19 cellular contexts compared by ENCODE assay signal in genomic region chr10:107341281-107341680, GRCh38.
DNase-seq lines count a peak whose midpoint lies in the region; ATAC-seq, FAIRE-seq and TF ChIP-seq lines count a peak whose summit lies in the region.
"Had no signal": no experiment of that assay in that cellular context is flagged by ENCODE, and none has a peak within 500 bp of the region (broad histone marks: within the 10 kb centered on the region; RNA-seq: fewer than 3 reads in every experiment).

No MANE protein-coding gene starts in this region.

- no peaks in the 10 kb centered on the region for H3K79me2 ChIP-seq in H1 (ENCODE audit: control insufficient read depth in 1 of 2, insufficient read depth in 2 of 2, low read length in 2 of 2)

- H2BK120ac ChIP-seq in H1 (replicated peaks; ENCODE audit: low read depth, low read length), result no peak overlapping the region

- H3K36me3 ChIP-seq in H1 (ENCODE audit: control insufficient read depth in 2 of 4, insufficient read depth in 4 of 4, low read length in 3 of 4) (no peaks in the 10 kb centered on the region), kidney (ENCODE audit: control insufficient read depth in 1 of 2, insufficient read depth in 2 of 2, low read length in 2 of 2) (no peaks in the 10 kb centered on the region)
- H3K36me3 ChIP-seq: HAP-1 had no signal

- TF ChIP-seq RAD21 in H1 (IDR thresholded peaks at IDR 0.05 in 1 of 2, conservative IDR thresholded peaks at IDR 0.05 in 1 of 2; ENCODE audit: low read depth in 2 of 2, low read length in 2 of 2), result no peak

- no peak for FAIRE-seq in H1 (lab: Jason Lieb, UNC)
- no peak for FAIRE-seq in kidney (lab: Jason Lieb, UNC)
- FAIRE-seq: A204.1, G401.6, GM12891 had no signal

- H3K9me3 ChIP-seq in H1 (ENCODE audit: insufficient read depth in 2 of 2, low read depth in 1 of 2, low read length in 1 of 2), result no peaks in the 10 kb centered on the region; a peak in 1 of 4 replicates
- no peaks in the 10 kb centered on the region for H3K9me3 ChIP-seq in kidney (ENCODE audit: control insufficient read depth in 1 of 2, low read length in 2 of 2)
- H3K9me3 ChIP-seq: HAP-1 had no signal

- H3K36me3 Mint-ChIP-seq in activated T-cell treated with anti-CD3 and anti-CD28 coated beads, Interleukin-2, amount 50 U/mL, for 72 hours (ENCODE audit: insufficient read depth in 2 of 2), result no peaks in the 10 kb centered on the region

- TF ChIP-seq EP300 in H1 (IDR thresholded peaks at IDR 0.05; ENCODE audit: borderline replicate concordance in 1 of 2, low read depth in 2 of 2, low read length in 2 of 2), result no peak

- no peak overlapping the region for H2BK15ac ChIP-seq in H1 (ENCODE audit: low read length)

- no peaks in the 10 kb centered on the region for H3K79me1 ChIP-seq in H1 (ENCODE audit: low read depth, low read length)

- no peak overlapping the region for H3K4ac ChIP-seq in H1 (replicated peaks; ENCODE audit: insufficient read length, low read depth, low read length)

- no peak overlapping the region for H2BK20ac ChIP-seq in H1 (ENCODE audit: low read length)

- H2BK5ac ChIP-seq in H1 (ENCODE audit: low read depth, low read length), result no peak overlapping the region

- WGBS in H1 (ENCODE audit: extremely low coverage in 1 of 2, insufficient coverage in 1 of 2, insufficient read length in 1 of 2, insufficient replicate concordance in 2 of 2, low coverage in 1 of 2, low lambda C conversion rate in 2 of 2, missing lambda C conversion rate in 1 of 2), 2 experiments, result 95% methylated on average over 3 of the region's 4 CpGs; no CpG with 5 or more reads in 1 of the 2 experiments

- H4K91ac ChIP-seq in H1 (replicated peaks; ENCODE audit: insufficient read length, low read length), result no peak overlapping the region

- no peak overlapping the region for H3K14ac ChIP-seq in H1 (ENCODE audit: insufficient read length)

- H3K23ac ChIP-seq in H1 (ENCODE audit: insufficient read length), result no peak overlapping the region

- H3K4me3 ChIP-seq in H1 (ENCODE audit: extremely low read depth in 1 of 4, insufficient read depth in 2 of 4, low read depth in 3 of 4, low read length in 4 of 4), result no peak overlapping the region
- H3K4me3 ChIP-seq in kidney (ENCODE audit: low read length in 2 of 2), result no peak overlapping the region
- H3K4me3 ChIP-seq: HAP-1 had no signal

- no peak overlapping the region for H3K27ac Mint-ChIP-seq in activated T-cell treated with anti-CD3 and anti-CD28 coated beads, Interleukin-2, amount 50 U/mL, for 72 hours
- H3K27ac Mint-ChIP-seq: B cell; CD4-positive, alpha-beta T cell; HFFc6 had no signal

- H3K4me1 ChIP-seq in H1 (replicated peaks in 1 of 4; ENCODE audit: control insufficient read depth in 3 of 4, insufficient read depth in 4 of 4, low read length in 3 of 4) (no peaks in the 10 kb centered on the region), kidney (ENCODE audit: control insufficient read depth in 1 of 2, insufficient read depth in 1 of 2, low read depth in 1 of 2, low read length in 2 of 2) (no peaks in the 10 kb centered on the region)
- H3K4me1 ChIP-seq: HAP-1 had no signal

- no peak overlapping the region for H3K4me2 ChIP-seq in H1 (ENCODE audit: insufficient read depth in 1 of 2, low read depth in 2 of 2, low read length in 2 of 2)

- H2AK5ac ChIP-seq in H1 (ENCODE audit: low read depth, low read length), result no peak overlapping the region

- intact Hi-C loops in kidney (cut with DNase I), result no loop called here

- H3K9ac ChIP-seq in H1 (replicated peaks in 1 of 4; ENCODE audit: extremely low read depth in 1 of 4, low read depth in 3 of 4, low read length in 3 of 4), result no peak overlapping the region
- no peak overlapping the region for H3K9ac ChIP-seq in kidney (ENCODE audit: low read length in 2 of 2)

- H3K4me1 Mint-ChIP-seq in activated T-cell treated with anti-CD3 and anti-CD28 coated beads, Interleukin-2, amount 50 U/mL, for 72 hours (ENCODE audit: low read depth), result no peaks in the 10 kb centered on the region
- H3K4me1 Mint-ChIP-seq: B cell had no signal

- CTCF ChIA-PET in H1 (lab: Charles Lee; ENCODE audit: partially characterized antibody), result no interaction called here

- peaks cover 5 to 6% of the 10 kb centered on the region in 2 donors for H3K9me3 Mint-ChIP-seq in activated T-cell treated with anti-CD3 and anti-CD28 coated beads, Interleukin-2, amount 50 U/mL, for 72 hours

- no peak overlapping the region for H4K5ac ChIP-seq in H1 (ENCODE audit: insufficient read length, low read depth, low read length)

- no peak overlapping the region for H3K18ac ChIP-seq in H1 (ENCODE audit: extremely low read depth, low read length)

- no peak overlapping the region for H3K4me3 Mint-ChIP-seq in activated T-cell treated with anti-CD3 and anti-CD28 coated beads, Interleukin-2, amount 50 U/mL, for 72 hours
- H3K4me3 Mint-ChIP-seq: B cell; CD4-positive, alpha-beta T cell; HFFc6 had no signal

- H4K8ac ChIP-seq in H1 (ENCODE audit: extremely low read depth, insufficient read depth, low read length), result no peak overlapping the region

- TF ChIP-seq CTCF in H1 (IDR thresholded peaks at IDR 0.05; ENCODE audit: control extremely low read depth in 1 of 3, insufficient read depth in 1 of 3, low read depth in 1 of 3, low read length in 3 of 3) (no peak), kidney (IDR thresholded peaks at IDR 0.05; ENCODE audit: borderline replicate concordance, extremely low read depth, insufficient read depth) (no peak)

- POLR2A ChIA-PET in H1 (lab: Charles Lee; ENCODE audit: partially characterized antibody), result no interaction called here

- no peaks in the 10 kb centered on the region for H3K27me3 ChIP-seq in H1 (replicated peaks in 1 of 4; ENCODE audit: control insufficient read depth in 3 of 4, extremely low read depth in 1 of 4, insufficient read depth in 3 of 4, low read length in 3 of 4)

- no peak overlapping the region for H3K56ac ChIP-seq in H1 (replicated peaks; ENCODE audit: insufficient read length, low read depth, low read length)

- no peak for ATAC-seq in activated T-cell treated with anti-CD3 and anti-CD28 coated beads, Interleukin-2, amount 50 U/mL, for 72 hours (replicated peaks in 1 of 2)

- TF ChIP-seq POLR2A in H1 (IDR thresholded peaks at IDR 0.05; ENCODE audit: control extremely low read depth in 1 of 2, low read depth in 2 of 2, low read length in 2 of 2), result no peak

- H3K23me2 ChIP-seq in H1 (ENCODE audit: low read depth, low read length), result no peaks in the 10 kb centered on the region

- peak overlapping the region; percentile 85 for H2AFZ ChIP-seq in H1 (ENCODE audit: low read length)

- H2BK12ac ChIP-seq in H1 (ENCODE audit: low read depth, low read length), result no peak overlapping the region

- H3K27me3 Mint-ChIP-seq in activated T-cell treated with anti-CD3 and anti-CD28 coated beads, Interleukin-2, amount 50 U/mL, for 72 hours (ENCODE audit: low read depth), result no peaks in the 10 kb centered on the region
- H3K27me3 Mint-ChIP-seq: B cell; CD4-positive, alpha-beta T cell had no signal

- no peaks in the 10 kb centered on the region for H4K20me1 ChIP-seq in H1 (replicated peaks in 1 of 2; ENCODE audit: control insufficient read depth in 1 of 2, insufficient read depth in 2 of 2, low read length in 2 of 2)

- H3K27ac ChIP-seq in H1 (ENCODE audit: low read depth, low read length), result no peak overlapping the region
- no peak overlapping the region for H3K27ac ChIP-seq in kidney (ENCODE audit: low read depth in 2 of 2, low read length in 2 of 2)

- peak; percentile 67 for DNase-seq in ELR (ENCODE audit: low read depth)
- peak; percentile 1 for DNase-seq in M059J (ENCODE audit: low read depth)
- DNase-seq in H1 (ENCODE audit: low read depth in 1 of 2, low spot score in 2 of 2), result no peak
- DNase-seq in kidney tubule cell (ENCODE audit: low spot score), result peak; percentile 38
- DNase-seq in NCI-H2196 (lab: John Stamatoyannopoulos, UW; ENCODE audit: unreplicated experiment), result no peak
- DNase-seq in kidney, result no peak
- DNase-seq in activated gamma-delta T cell treated with Interleukin-2 at 50 U/mL for 16 hours, result no peak
- no peak for DNase-seq in activated T-cell treated with anti-CD3 and anti-CD28 coated beads, Interleukin-2, amount 50 U/mL, for 72 hours
- DNase-seq: C1 segment of cervical spinal cord; CD4-positive, alpha-beta T cell; DMS79; GOT3; HFFc6; IMR-90 had no signal

TF ChIP-seq in H1, 55 proteins besides CTCF, POLR2A, EP300 and RAD21 (continues in another document):
- TF ChIP-seq CTBP2 (IDR thresholded peaks at IDR 0.05; ENCODE audit: borderline replicate concordance, insufficient read depth, insufficient read length, low read length), result no peak
- no peak for TF ChIP-seq CBX5 (IDR thresholded peaks at IDR 0.05; ENCODE audit: low read depth, low read length)
- TF ChIP-seq NRF1 (IDR thresholded peaks at IDR 0.05; ENCODE audit: low read depth, low read length), result no peak
- TF ChIP-seq POLR2AphosphoS5 (IDR thresholded peaks at IDR 0.05; ENCODE audit: low read depth, low read length), result no peak
- TF ChIP-seq BRCA1 (IDR thresholded peaks at IDR 0.05; ENCODE audit: low read depth, low read length), result no peak
- TF ChIP-seq SP1 (IDR thresholded peaks at IDR 0.05; ENCODE audit: low read depth, low read length), result no peak
- no peak for TF ChIP-seq CBX8 (IDR thresholded peaks at IDR 0.05; ENCODE audit: borderline replicate concordance, low read depth, low read length)
- TF ChIP-seq NANOG (IDR thresholded peaks at IDR 0.05; ENCODE audit: insufficient read depth, low read depth, low read length, poor library complexity, severe bottlenecking), result no peak
- TF ChIP-seq ATF2 (IDR thresholded peaks at IDR 0.05; ENCODE audit: low read length), result no peak
- TF ChIP-seq EGR1 (IDR thresholded peaks at IDR 0.05; ENCODE audit: borderline replicate concordance, low read depth, low read length), result no peak
- TF ChIP-seq KDM5A (IDR thresholded peaks at IDR 0.05; ENCODE audit: low read length), result no peak
- TF ChIP-seq JUN (IDR thresholded peaks at IDR 0.05; ENCODE audit: low read depth, low read length), result no peak
- no peak for TF ChIP-seq RBBP5 (IDR thresholded peaks at IDR 0.05; ENCODE audit: borderline replicate concordance, low read depth, low read length)
- TF ChIP-seq MAX (IDR thresholded peaks at IDR 0.05), result no peak
- TF ChIP-seq RXRA (IDR thresholded peaks at IDR 0.05; ENCODE audit: insufficient read depth, low read depth, low read length), result no peak

Comparison
In these comparisons a context has a peak if more than half of its experiments do, and no peak if none do; other contexts are left out.
1. DNase-seq: peak in ELR (single experiment), M059J (single experiment) and kidney tubule cell (single experiment); none in H1 (0 of 2), NCI-H2196 (single experiment), kidney (single experiment), activated gamma-delta T cell treated with Interleukin-2 at 50 U/mL for 16 hours (single experiment) and activated T-cell treated with anti-CD3 and anti-CD28 coated beads, Interleukin-2, amount 50 U/mL, for 72 hours (0 of 2).